ENCODE assay signal across 24 cellular contexts in genomic region chr3:142777927-142778326, GRCh38.
"Had no signal": no experiment of that assay in that cellular context is flagged by ENCODE, and none has a peak within 500 bp of the region (broad histone marks: within the 10 kb centered on the region; RNA-seq: fewer than 3 reads in every experiment).

No MANE protein-coding gene starts in this region.

- H3K27ac Mint-ChIP-seq: activated B cell treated with CpG ODN at 0.5 μM for 24 hours; activated CD8-positive, alpha-beta T cell treated with anti-CD3 and anti-CD28 coated beads for 36 hours; activated T-helper 17 cell treated with anti-CD3 and anti-CD28 coated beads, Interleukin-2, amount 50 U/mL, for 72 hours; immature natural killer cell; memory B cell; natural killer cell treated with Interleukin-12 subunit alpha and Interleukin-12 subunit beta and Interleukin-15 and Interleukin-18, amount 100 ng/mL, for 72 hours; stimulated activated effector memory CD8-positive, alpha-beta T cell treated with anti-CD3 and anti-CD28 coated beads, Interleukin-12 subunit alpha, Interleukin-12 subunit beta, amount 100 ng/mL, for 72 hours; stimulated activated naive CD8-positive, alpha-beta T cell treated with anti-CD3 and anti-CD28 coated beads, Interleukin-15, Interleukin-2, amounts not matched to agents 100 ng/mL and 50 ng/mL, for 24 hours; T-helper 2 cell treated with Interferon-gamma antibody and Interleukin-4, amounts not matched to agents 5 μg/mL and 100 μg/mL, for 36 hours; type B pancreatic cell had no signal

- H3K36me3 ChIP-seq: right lobe of liver, uterus had no signal

- ATAC-seq: activated CD8-positive, alpha-beta T cell treated with anti-CD3 and anti-CD28 coated beads for 36 hours; activated T-cell treated with anti-CD3 and anti-CD28 coated beads, Interleukin-2, amount 50 U/mL, for 4 hours; activated T-helper 17 cell treated with anti-CD3 and anti-CD28 coated beads, Interleukin-2, amount 50 U/mL, for 72 hours; esophagus mucosa; natural killer cell treated with Interleukin-12 subunit alpha and Interleukin-12 subunit beta and Interleukin-15 and Interleukin-18, amount 100 ng/mL, for 72 hours; right lobe of liver; stimulated activated effector memory CD8-positive, alpha-beta T cell treated with anti-CD3 and anti-CD28 coated beads, Interleukin-12 subunit alpha, Interleukin-12 subunit beta, amount 100 ng/mL, for 72 hours had no signal

- H3K4me3 ChIP-seq: right lobe of liver, skin epidermis, uterus had no signal

- H3K9me3 ChIP-seq: right lobe of liver, uterus had no signal

- DNase-seq: activated B cell treated with CpG ODN at 0.5 μM for 24 hours; activated CD4-positive, alpha-beta T cell treated with anti-CD3 and anti-CD28 coated beads, Interleukin-2, amount 50 U/mL, for 1 hour; activated CD8-positive, alpha-beta T cell treated with anti-CD3 and anti-CD28 coated beads for 36 hours; activated gamma-delta T cell treated with Interleukin-2 at 50 U/mL for 16 hours; activated naive CD4-positive, alpha-beta T cell treated with anti-CD3 and anti-CD28 coated beads, Interleukin-2, amount 50 U/mL, for 16 hours; activated T-cell treated with anti-CD3 and anti-CD28 coated beads, Interleukin-2, amount 50 U/mL, for 4 hours; amygdala; caudate nucleus; head of caudate nucleus; hypothalamus; immature natural killer cell; right lobe of liver; stimulated activated CD4-positive, alpha-beta T cell treated with anti-CD3 and anti-CD28 coated beads, Interleukin-12 subunit alpha, Interleukin-12 subunit beta, amount 100 ng/mL, for 4 hours; stimulated activated CD4-positive, alpha-beta T cell treated with anti-CD3 and anti-CD28 coated beads, Interleukin-4, amount 100 ng/mL, for 1 hour; uterus had no signal

- H3K27me3 ChIP-seq: right lobe of liver, uterus had no signal

- H3K4me1 Mint-ChIP-seq: activated B cell treated with CpG ODN at 0.5 μM for 24 hours; activated T-helper 17 cell treated with anti-CD3 and anti-CD28 coated beads, Interleukin-2, amount 50 U/mL, for 72 hours; immature natural killer cell; memory B cell; stimulated activated effector memory CD8-positive, alpha-beta T cell treated with anti-CD3 and anti-CD28 coated beads, Interleukin-12 subunit alpha, Interleukin-12 subunit beta, amount 100 ng/mL, for 72 hours had no signal

- H3K9me3 Mint-ChIP-seq: activated CD8-positive, alpha-beta T cell treated with anti-CD3 and anti-CD28 coated beads for 36 hours; activated T-cell treated with anti-CD3 and anti-CD28 coated beads, Interleukin-2, amount 50 U/mL, for 4 hours; activated T-helper 17 cell treated with anti-CD3 and anti-CD28 coated beads, Interleukin-2, amount 50 U/mL, for 72 hours; immature natural killer cell; T-helper 2 cell treated with Interferon-gamma antibody and Interleukin-4, amounts not matched to agents 5 μg/mL and 100 μg/mL, for 36 hours; type B pancreatic cell had no signal

- H3K27me3 Mint-ChIP-seq: activated T-helper 17 cell treated with anti-CD3 and anti-CD28 coated beads, Interleukin-2, amount 50 U/mL, for 72 hours; memory B cell; stimulated activated naive CD8-positive, alpha-beta T cell treated with anti-CD3 and anti-CD28 coated beads, Interleukin-15, Interleukin-2, amounts not matched to agents 100 ng/mL and 50 ng/mL, for 24 hours; type B pancreatic cell had no signal

- H3K4me1 ChIP-seq: right lobe of liver, uterus had no signal

- H3K36me3 Mint-ChIP-seq: stimulated activated effector memory CD8-positive, alpha-beta T cell treated with anti-CD3 and anti-CD28 coated beads, Interleukin-12 subunit alpha, Interleukin-12 subunit beta, amount 100 ng/mL, for 72 hours; type B pancreatic cell had no signal

- H3K4me3 Mint-ChIP-seq: activated B cell treated with CpG ODN at 0.5 μM for 24 hours; activated CD8-positive, alpha-beta T cell treated with anti-CD3 and anti-CD28 coated beads for 36 hours; activated T-cell treated with anti-CD3 and anti-CD28 coated beads, Interleukin-2, amount 50 U/mL, for 4 hours; activated T-helper 17 cell treated with anti-CD3 and anti-CD28 coated beads, Interleukin-2, amount 50 U/mL, for 72 hours; immature natural killer cell; memory B cell; natural killer cell treated with Interleukin-12 subunit alpha and Interleukin-12 subunit beta and Interleukin-15 and Interleukin-18, amount 100 ng/mL, for 72 hours; stimulated activated effector memory CD8-positive, alpha-beta T cell treated with anti-CD3 and anti-CD28 coated beads, Interleukin-12 subunit alpha, Interleukin-12 subunit beta, amount 100 ng/mL, for 72 hours; stimulated activated naive CD8-positive, alpha-beta T cell treated with anti-CD3 and anti-CD28 coated beads, Interleukin-15, Interleukin-2, amounts not matched to agents 100 ng/mL and 50 ng/mL, for 24 hours; T-helper 2 cell treated with Interferon-gamma antibody and Interleukin-4, amounts not matched to agents 5 μg/mL and 100 μg/mL, for 36 hours; type B pancreatic cell had no signal
